1 cellular context compared by ENCODE assay signal in the genomic region with DNA sequence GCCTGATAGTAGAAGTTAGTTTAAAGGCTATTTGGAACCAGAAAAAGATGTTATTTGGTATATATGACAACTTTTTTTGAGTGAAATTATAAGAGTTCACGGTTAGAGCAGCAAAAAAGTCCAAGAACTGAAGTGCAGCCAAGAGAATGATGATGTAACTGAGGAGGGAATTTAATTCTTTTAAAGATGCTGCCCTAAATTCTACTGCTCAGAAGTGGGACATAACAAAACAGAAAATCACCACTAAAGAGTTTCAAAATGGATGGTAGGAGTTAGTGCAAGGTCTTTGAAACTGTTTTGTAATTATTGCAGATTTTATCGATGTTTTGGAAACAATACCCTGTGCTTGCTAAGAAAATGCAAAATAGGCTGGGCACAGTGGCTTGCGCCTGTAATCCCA.
TF ChIP-seq lines count a peak whose summit lies in the region.

No MANE protein-coding gene starts in this region.

TF ChIP-seq in GM12878, 131 proteins besides CTCF, POLR2A, EP300 and RAD21:
- TF ChIP-seq, protein P1, sequence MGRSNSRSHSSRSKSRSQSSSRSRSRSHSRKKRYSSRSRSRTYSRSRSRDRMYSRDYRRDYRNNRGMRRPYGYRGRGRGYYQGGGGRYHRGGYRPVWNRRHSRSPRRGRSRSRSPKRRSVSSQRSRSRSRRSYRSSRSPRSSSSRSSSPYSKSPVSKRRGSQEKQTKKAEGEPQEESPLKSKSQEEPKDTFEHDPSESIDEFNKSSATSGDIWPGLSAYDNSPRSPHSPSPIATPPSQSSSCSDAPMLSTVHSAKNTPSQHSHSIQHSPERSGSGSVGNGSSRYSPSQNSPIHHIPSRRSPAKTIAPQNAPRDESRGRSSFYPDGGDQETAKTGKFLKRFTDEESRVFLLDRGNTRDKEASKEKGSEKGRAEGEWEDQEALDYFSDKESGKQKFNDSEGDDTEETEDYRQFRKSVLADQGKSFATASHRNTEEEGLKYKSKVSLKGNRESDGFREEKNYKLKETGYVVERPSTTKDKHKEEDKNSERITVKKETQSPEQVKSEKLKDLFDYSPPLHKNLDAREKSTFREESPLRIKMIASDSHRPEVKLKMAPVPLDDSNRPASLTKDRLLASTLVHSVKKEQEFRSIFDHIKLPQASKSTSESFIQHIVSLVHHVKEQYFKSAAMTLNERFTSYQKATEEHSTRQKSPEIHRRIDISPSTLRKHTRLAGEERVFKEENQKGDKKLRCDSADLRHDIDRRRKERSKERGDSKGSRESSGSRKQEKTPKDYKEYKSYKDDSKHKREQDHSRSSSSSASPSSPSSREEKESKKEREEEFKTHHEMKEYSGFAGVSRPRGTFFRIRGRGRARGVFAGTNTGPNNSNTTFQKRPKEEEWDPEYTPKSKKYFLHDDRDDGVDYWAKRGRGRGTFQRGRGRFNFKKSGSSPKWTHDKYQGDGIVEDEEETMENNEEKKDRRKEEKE (IDR thresholded peaks at IDR 0.05), result no peak
- no peak for TF ChIP-seq CBX3 (IDR thresholded peaks at IDR 0.05; ENCODE audit: borderline replicate concordance, low read depth)
- no peak for TF ChIP-seq ZZZ3 (IDR thresholded peaks at IDR 0.05; ENCODE audit: control insufficient read depth, insufficient read length, low read depth)
- no peak for TF ChIP-seq NBN (IDR thresholded peaks at IDR 0.05)
- TF ChIP-seq IKZF2 (IDR thresholded peaks at IDR 0.05), result no peak
